In genomic region chr18:45328271-45328670, GRCh38 we compare ENCODE assay signal across 14 cellular contexts.
"Had no signal": no experiment of that assay in that cellular context is flagged by ENCODE, and none has a peak within 500 bp of the region (broad histone marks: within the 10 kb centered on the region; RNA-seq: fewer than 3 reads in every experiment).

No MANE protein-coding gene starts in this region.

- H3K36me3 Mint-ChIP-seq: activated naive CD4-positive, alpha-beta T cell treated with anti-CD3 and anti-CD28 coated beads, Interleukin-2, amount 10 ng/mL, durations not matched to agents 7 days and 5 days had no signal

- DNase-seq: activated naive CD4-positive, alpha-beta T cell treated with anti-CD3 and anti-CD28 coated beads, Interleukin-2, amount 10 ng/mL, durations not matched to agents 7 days and 5 days; adrenal gland; endodermal cell; erythroblast; left colon; stimulated activated CD4-positive, alpha-beta T cell treated with anti-CD3 and anti-CD28 coated beads, Interleukin-15, amount 100 ng/mL, for 24 hours; stimulated activated CD4-positive, alpha-beta T cell treated with anti-CD3 and anti-CD28 coated beads, Interleukin-4, amount 100 ng/mL, for 24 hours; SW 1271 had no signal

- H3K36me3 ChIP-seq: adrenal gland, neutrophil, thoracic aorta had no signal

- H3K27me3 ChIP-seq: adrenal gland, neutrophil had no signal

- H3K4me1 ChIP-seq: adrenal gland had no signal

- H3K27ac ChIP-seq: neutrophil had no signal

- H3K9me3 ChIP-seq: adrenal gland, neutrophil, thoracic aorta had no signal

- H3K4me1 Mint-ChIP-seq: activated naive CD4-positive, alpha-beta T cell treated with anti-CD3 and anti-CD28 coated beads, Interleukin-2, amount 10 ng/mL, durations not matched to agents 7 days and 5 days; central memory CD8-positive, alpha-beta T cell had no signal

- H3K27ac Mint-ChIP-seq: activated naive CD4-positive, alpha-beta T cell treated with anti-CD3 and anti-CD28 coated beads, Interleukin-2, amount 10 ng/mL, durations not matched to agents 7 days and 5 days; activated T-helper 2 cell treated with anti-CD3 and anti-CD28 coated beads, Interferon-gamma antibody, Interleukin-2, Interleukin-4, amounts not matched to agents 10 μg/mL and 5 μg/mL and 100 μg/mL, durations not matched to agents 14 hours and 24 hours and 36 hours; endodermal cell; stimulated activated naive CD8-positive, alpha-beta T cell treated with anti-CD3 and anti-CD28 coated beads, Interleukin-15, Interleukin-2, amounts not matched to agents 100 ng/mL and 50 ng/mL, for 24 hours; T-helper 2 cell treated with Interferon-gamma antibody and Interleukin-4, amounts not matched to agents 5 μg/mL and 100 μg/mL, for 36 hours had no signal

- H3K27me3 Mint-ChIP-seq: activated naive CD4-positive, alpha-beta T cell treated with anti-CD3 and anti-CD28 coated beads, Interleukin-2, amount 10 ng/mL, durations not matched to agents 7 days and 5 days had no signal

- H3K9me3 Mint-ChIP-seq: activated naive CD4-positive, alpha-beta T cell treated with anti-CD3 and anti-CD28 coated beads, Interleukin-2, amount 10 ng/mL, durations not matched to agents 7 days and 5 days; activated T-helper 2 cell treated with anti-CD3 and anti-CD28 coated beads, Interferon-gamma antibody, Interleukin-2, Interleukin-4, amounts not matched to agents 10 μg/mL and 5 μg/mL and 100 μg/mL, durations not matched to agents 14 hours and 24 hours and 36 hours; central memory CD8-positive, alpha-beta T cell; endodermal cell; stimulated activated naive CD8-positive, alpha-beta T cell treated with anti-CD3 and anti-CD28 coated beads, Interleukin-15, Interleukin-2, amounts not matched to agents 100 ng/mL and 50 ng/mL, for 24 hours; T-helper 2 cell treated with Interferon-gamma antibody and Interleukin-4, amounts not matched to agents 5 μg/mL and 100 μg/mL, for 36 hours had no signal

- H3K4me3 Mint-ChIP-seq: activated naive CD4-positive, alpha-beta T cell treated with anti-CD3 and anti-CD28 coated beads, Interleukin-2, amount 10 ng/mL, durations not matched to agents 7 days and 5 days; central memory CD8-positive, alpha-beta T cell; endodermal cell; stimulated activated naive CD8-positive, alpha-beta T cell treated with anti-CD3 and anti-CD28 coated beads, Interleukin-15, Interleukin-2, amounts not matched to agents 100 ng/mL and 50 ng/mL, for 24 hours; T-helper 2 cell treated with Interferon-gamma antibody and Interleukin-4, amounts not matched to agents 5 μg/mL and 100 μg/mL, for 36 hours had no signal

- ATAC-seq: left colon had no signal

- H3K4me3 ChIP-seq: adrenal gland, thoracic aorta had no signal
